Comparison of ENCODE assay signal across 20 cellular contexts in genomic region chr5:175252234-175252805, GRCh38.
DNase-seq lines count a peak whose midpoint lies in the region; ATAC-seq and TF ChIP-seq lines count a peak whose summit lies in the region.
"Had no signal": no experiment of that assay in that cellular context is flagged by ENCODE, and none has a peak within 500 bp of the region (broad histone marks: within the 10 kb centered on the region; RNA-seq: fewer than 3 reads in every experiment).

No MANE protein-coding gene starts in this region.

- no peaks in the 10 kb centered on the region for H3K79me2 ChIP-seq in HCT116 (ENCODE audit: insufficient read depth, low read length)
- H3K79me2 ChIP-seq in SK-N-SH (ENCODE audit: insufficient read depth), result no peaks in the 10 kb centered on the region

- H3F3A ChIP-seq in SK-N-SH (replicated peaks; ENCODE audit: insufficient read depth), result no peaks in the 10 kb centered on the region

- no peaks in the 10 kb centered on the region for H3K9me3 ChIP-seq in HCT116 (ENCODE audit: control insufficient read depth in 1 of 2, insufficient read depth in 1 of 2, low read depth in 1 of 2, low read length in 2 of 2)
- H3K9me3 ChIP-seq in SK-N-SH, result no peaks in the 10 kb centered on the region
- H3K9me3 ChIP-seq in upper lobe of right lung, result no peaks in the 10 kb centered on the region
- no peaks in the 10 kb centered on the region for H3K9me3 ChIP-seq in suprapubic skin
- H3K9me3 ChIP-seq in CD4-positive, alpha-beta T cell (ENCODE audit: control insufficient read depth, low read length), result no peaks in the 10 kb centered on the region

- POLR2A ChIA-PET in HCT116 (lab: Charles Lee) (no interaction called here), SK-N-SH (lab: Yijun Ruan, JAX) (no interaction called here)
- POLR2A ChIA-PET in CD4-positive, alpha-beta T cell (lab: Charles Lee), result no interaction called here

- H3K27ac Mint-ChIP-seq in CD4-positive, alpha-beta T cell, result no peak overlapping the region
- H3K27ac Mint-ChIP-seq: CD4-positive, alpha-beta memory T cell; T-helper 1 cell treated with Interleukin-12 subunit alpha and Interleukin-12 subunit beta and Interleukin-4 antibody, amounts not matched to agents 30 μg/mL and 1 μg/mL, for 36 hours had no signal

- H3K27me3 Mint-ChIP-seq in CD4-positive, alpha-beta T cell, result peaks cover 9% of the 10 kb centered on the region

- H3K4me1 Mint-ChIP-seq in CD4-positive, alpha-beta T cell (ENCODE audit: low read depth), result no peaks in the 10 kb centered on the region

- no peak overlapping the region for H3K9ac ChIP-seq in HCT116 (ENCODE audit: low read length)
- no peak overlapping the region for H3K9ac ChIP-seq in SK-N-SH

- no TSS peak for BruUV-seq in HCT116 (replicated peaks; lab: Mats Ljungman, UMichigan)

- H3K36me3 ChIP-seq in HCT116 (ENCODE audit: control insufficient read depth in 1 of 2, insufficient read depth in 2 of 2, low read length in 2 of 2) (no peaks in the 10 kb centered on the region), SK-N-SH (replicated peaks in 1 of 2; ENCODE audit: control insufficient read depth in 1 of 2, insufficient read depth in 2 of 2, low read length in 1 of 2) (no peaks in the 10 kb centered on the region), upper lobe of right lung (no peaks in the 10 kb centered on the region), suprapubic skin (no peaks in the 10 kb centered on the region)

- H3K36me3 Mint-ChIP-seq in CD4-positive, alpha-beta T cell (ENCODE audit: low read depth), result no peaks in the 10 kb centered on the region
- H3K36me3 Mint-ChIP-seq: CD4-positive, alpha-beta memory T cell had no signal

- no peak for TF ChIP-seq RAD21 in HCT116 (IDR thresholded peaks at IDR 0.05; ENCODE audit: low read depth)
- no peak for TF ChIP-seq RAD21 in SK-N-SH (IDR thresholded peaks at IDR 0.05; ENCODE audit: low read length)

- no peak overlapping the region for H2AFZ ChIP-seq in HCT116 (ENCODE audit: low read depth, low read length, poor library complexity, severe bottlenecking)
- no peak overlapping the region for H2AFZ ChIP-seq in SK-N-SH (ENCODE audit: low read depth)

- intact Hi-C loops in HCT116 (cut with micrococcal nuclease) (no loop called here), upper lobe of right lung (cut with DNase I) (no loop called here)
- intact Hi-C loops in CD4-positive, alpha-beta T cell (cut with DNase I, micrococcal nuclease), result no loop called here

- H3K4me2 ChIP-seq in HCT116 (ENCODE audit: low read length), result peak overlapping the region; percentile 40
- H3K4me2 ChIP-seq in SK-N-SH, result no peak overlapping the region

- no peak overlapping the region for H3K4me3 Mint-ChIP-seq in CD4-positive, alpha-beta T cell
- H3K4me3 Mint-ChIP-seq: CD4-positive, alpha-beta memory T cell; T-helper 1 cell treated with Interleukin-12 subunit alpha and Interleukin-12 subunit beta and Interleukin-4 antibody, amounts not matched to agents 30 μg/mL and 1 μg/mL, for 36 hours had no signal

- no peaks in the 10 kb centered on the region for H3K9me3 Mint-ChIP-seq in CD4-positive, alpha-beta T cell
- H3K9me3 Mint-ChIP-seq: CD4-positive, alpha-beta memory T cell; T-helper 1 cell treated with Interleukin-12 subunit alpha and Interleukin-12 subunit beta and Interleukin-4 antibody, amounts not matched to agents 30 μg/mL and 1 μg/mL, for 36 hours had no signal

- peak; percentile 62 for ATAC-seq in HCT116
- ATAC-seq in upper lobe of right lung, result no peak
- ATAC-seq in CD4-positive, alpha-beta T cell (ENCODE audit: poor library complexity), result no peak

- RAD21 ChIA-PET in HCT116 (lab: Charles Lee; ENCODE audit: low non-redundant PET in 1 of 2, low total read pairs in 2 of 2, uncharacterized antibody in 2 of 2, unreplicated experiment in 2 of 2), result no interaction called here

- peak; percentile 26 for DNase-seq in 8988T
- no peak for DNase-seq in HCT116 (ENCODE audit: low read depth, low spot score)
- no peak for DNase-seq in SK-N-SH
- DNase-seq in iris pigment epithelial cell (ENCODE audit: low read depth), result peak; percentile 2
- no peak for DNase-seq in epidermal melanocyte (ENCODE audit: insufficient read length, low spot score)
- DNase-seq in upper lobe of right lung, result no peak
- no peak for DNase-seq in suprapubic skin (ENCODE audit: low spot score in 2 of 2)
- no peak for DNase-seq in CD4-positive, alpha-beta T cell
- DNase-seq: Calu3; CD4-positive, alpha-beta memory T cell; H7; NCI-H1092 treated with DMSO at 0.1 percent for 48 hours; NCI-H146; NCI-H2029 treated with DMSO at 0.1 percent for 48 hours; NCI-H2171 treated with DMSO at 0.1 percent for 48 hours; NCI-H446 treated with DMSO at 0.1 percent for 48 hours; NK-92 treated with Interleukin-12 subunit alpha and Interleukin-12 subunit beta, amount 100 ng/mL, for 24 hours; SIG-M5 had no signal

- H3K27ac ChIP-seq in HCT116 (ENCODE audit: low read depth, low read length) (no peak overlapping the region), SK-N-SH (ENCODE audit: low read depth in 2 of 2, low read length in 1 of 2) (no peak overlapping the region), upper lobe of right lung (no peak overlapping the region), suprapubic skin (no peak overlapping the region)
- H3K27ac ChIP-seq in CD4-positive, alpha-beta T cell (ENCODE audit: low read depth, low read length), result no peak overlapping the region
- H3K27ac ChIP-seq: 22Rv1 had no signal

- H3K27me3 ChIP-seq in HCT116 (ENCODE audit: insufficient read depth, low read length) (peaks cover 4% of the 10 kb centered on the region; the same call in 1 of the 2 replicates), SK-N-SH (ENCODE audit: insufficient read depth) (no peaks in the 10 kb centered on the region), upper lobe of right lung (no peaks in the 10 kb centered on the region), suprapubic skin (no peaks in the 10 kb centered on the region)
- peaks cover 5% of the 10 kb centered on the region for H3K27me3 ChIP-seq in CD4-positive, alpha-beta T cell (ENCODE audit: control insufficient read depth, insufficient read depth, low read length)

- TF ChIP-seq CTCF in HCT116 (IDR thresholded peaks at IDR 0.05 in 2 of 3, conservative IDR thresholded peaks at IDR 0.05 in 1 of 3; ENCODE audit: borderline replicate concordance in 1 of 3, insufficient read depth in 1 of 3, low read depth in 2 of 3, low read length in 2 of 3) (no peak), SK-N-SH (IDR thresholded peaks at IDR 0.05) (no peak), upper lobe of right lung (IDR thresholded peaks at IDR 0.05) (no peak), suprapubic skin (IDR thresholded peaks at IDR 0.05) (no peak)
- TF ChIP-seq CTCF in CD4-positive, alpha-beta T cell (IDR thresholded peaks at IDR 0.05), result no peak

- TF ChIP-seq EP300 in SK-N-SH (IDR thresholded peaks at IDR 0.05; ENCODE audit: borderline replicate concordance in 1 of 2, low read depth in 1 of 2, low read length in 1 of 2) (no peak), suprapubic skin (IDR thresholded peaks at IDR 0.05) (no peak)

- H3K4me3 ChIP-seq in HCT116 (replicated peaks in 1 of 2; ENCODE audit: low read depth in 1 of 2, low read length in 2 of 2), result no peak overlapping the region
- H3K4me3 ChIP-seq in SK-N-SH (ENCODE audit: low read depth in 2 of 2, low read length in 1 of 2), result no peak overlapping the region
- H3K4me3 ChIP-seq in upper lobe of right lung, result no peak overlapping the region
- no peak overlapping the region for H3K4me3 ChIP-seq in suprapubic skin

- H3K9me2 ChIP-seq in HCT116 (ENCODE audit: insufficient read depth) (no peaks in the 10 kb centered on the region), SK-N-SH (no peaks in the 10 kb centered on the region)

- no peak for TF ChIP-seq POLR2A in HCT116 (IDR thresholded peaks at IDR 0.05; ENCODE audit: borderline replicate concordance, extremely low read depth, insufficient read depth, insufficient read length)
- TF ChIP-seq POLR2A in suprapubic skin (IDR thresholded peaks at IDR 0.05), result no peak

- CTCF ChIA-PET in HCT116 (lab: Charles Lee), result no interaction called here
- CTCF ChIA-PET in SK-N-SH (lab: Yijun Ruan, JAX), result no interaction called here
- CTCF ChIA-PET in CD4-positive, alpha-beta T cell (lab: Charles Lee), result no interaction called here

- WGBS in SK-N-SH (ENCODE audit: low lambda C conversion rate), result 42% methylated on average over 4 of the region's 4 CpGs
- WGBS in suprapubic skin, result 77% methylated on average over 4 of the region's 4 CpGs

- H3K4me1 ChIP-seq in HCT116 (ENCODE audit: control insufficient read depth in 1 of 2, insufficient read depth in 2 of 2, low read length in 2 of 2) (peaks cover 14 to 31% of the 10 kb centered on the region in 2 experiments; a peak in 3 of 4 replicates), SK-N-SH (ENCODE audit: control insufficient read depth in 1 of 2, insufficient read depth in 2 of 2, low read depth in 1 of 2, low read length in 1 of 2) (0 out of 4 replicates have a peak, but pooled peaks cover 0 to 4% of the 10 kb centered on the region in 2 experiments), upper lobe of right lung (peaks cover 11% of the 10 kb centered on the region), suprapubic skin (no peaks in the 10 kb centered on the region)

- H4K20me1 ChIP-seq in HCT116 (ENCODE audit: insufficient read depth), result no peaks in the 10 kb centered on the region
- no peaks in the 10 kb centered on the region for H4K20me1 ChIP-seq in SK-N-SH (ENCODE audit: insufficient read depth)

TF ChIP-seq in HCT116, 20 proteins besides CTCF, POLR2A, EP300 and RAD21 (continues in another document):
- TF ChIP-seq CEBPB (IDR thresholded peaks at IDR 0.05; ENCODE audit: low read depth), result no peak
- TF ChIP-seq SRF (IDR thresholded peaks at IDR 0.05; ENCODE audit: low read depth), result no peak
- no peak for TF ChIP-seq ZNF274 (IDR thresholded peaks at IDR 0.05; ENCODE audit: low read depth, low read length)
- no peak for TF ChIP-seq EGR1 (IDR thresholded peaks at IDR 0.05; ENCODE audit: low read depth)
- TF ChIP-seq SP1 (IDR thresholded peaks at IDR 0.05; ENCODE audit: low read depth), result peak; percentile 51
- TF ChIP-seq POLR2AphosphoS5 (IDR thresholded peaks at IDR 0.05; ENCODE audit: low read depth, low read length), result no peak

TF ChIP-seq in SK-N-SH, 30 proteins besides CTCF, POLR2A, EP300 and RAD21:
- 0 out of 2 replicates have a peak, but pooled peaks have one; percentile 9 for TF ChIP-seq JUND (IDR thresholded peaks at IDR 0.05)
- TF ChIP-seq MEF2A (IDR thresholded peaks at IDR 0.05; ENCODE audit: borderline replicate concordance, low read depth), result no peak

Comparison
In these comparisons a context has a peak if more than half of its experiments do, and no peak if none do; other contexts are left out.
1. DNase-seq: peak in 8988T (single experiment) and iris pigment epithelial cell (single experiment); none in HCT116 (single experiment), SK-N-SH (single experiment), epidermal melanocyte (single experiment), upper lobe of right lung (single experiment), suprapubic skin (0 of 2) and CD4-positive, alpha-beta T cell (0 of 10).